Comparison of ENCODE assay signal across 2 cellular contexts in the genomic region with DNA sequence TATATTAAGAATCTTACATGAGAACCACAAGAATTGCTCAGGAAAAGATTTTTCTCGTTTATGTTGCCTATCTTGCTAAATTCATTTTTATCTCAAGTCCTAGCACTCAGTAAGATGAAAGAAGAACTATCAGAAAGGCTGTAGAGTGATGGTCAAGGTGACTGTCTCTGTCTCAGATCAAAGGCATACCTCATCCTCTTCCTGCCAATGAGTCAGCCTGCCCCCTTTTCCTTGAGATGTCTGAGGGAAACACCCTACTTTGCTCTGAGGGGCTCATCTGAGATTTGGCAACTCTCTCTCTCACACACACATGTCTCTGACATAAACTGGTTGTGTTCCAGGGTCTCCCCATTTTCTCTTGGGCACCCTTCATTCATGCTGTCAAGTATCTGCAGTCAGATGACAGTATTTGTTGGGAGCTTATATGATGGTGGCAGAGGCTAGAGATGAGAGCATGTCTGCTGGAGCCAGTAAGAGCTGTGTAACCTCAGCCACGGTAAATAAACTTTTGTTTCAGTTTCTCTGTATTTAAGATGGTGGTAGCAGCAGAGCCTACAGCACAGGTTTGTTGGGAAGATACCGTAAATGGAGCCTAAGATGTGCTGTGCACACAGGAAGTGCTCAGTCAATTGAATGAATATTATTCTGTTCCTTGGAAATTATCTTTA.
TF ChIP-seq lines count a peak whose summit lies in the region.

No MANE protein-coding gene starts in this region.

TF ChIP-seq in HCT116, 20 proteins besides CTCF, POLR2A, EP300 and RAD21:
- TF ChIP-seq, protein P1, sequence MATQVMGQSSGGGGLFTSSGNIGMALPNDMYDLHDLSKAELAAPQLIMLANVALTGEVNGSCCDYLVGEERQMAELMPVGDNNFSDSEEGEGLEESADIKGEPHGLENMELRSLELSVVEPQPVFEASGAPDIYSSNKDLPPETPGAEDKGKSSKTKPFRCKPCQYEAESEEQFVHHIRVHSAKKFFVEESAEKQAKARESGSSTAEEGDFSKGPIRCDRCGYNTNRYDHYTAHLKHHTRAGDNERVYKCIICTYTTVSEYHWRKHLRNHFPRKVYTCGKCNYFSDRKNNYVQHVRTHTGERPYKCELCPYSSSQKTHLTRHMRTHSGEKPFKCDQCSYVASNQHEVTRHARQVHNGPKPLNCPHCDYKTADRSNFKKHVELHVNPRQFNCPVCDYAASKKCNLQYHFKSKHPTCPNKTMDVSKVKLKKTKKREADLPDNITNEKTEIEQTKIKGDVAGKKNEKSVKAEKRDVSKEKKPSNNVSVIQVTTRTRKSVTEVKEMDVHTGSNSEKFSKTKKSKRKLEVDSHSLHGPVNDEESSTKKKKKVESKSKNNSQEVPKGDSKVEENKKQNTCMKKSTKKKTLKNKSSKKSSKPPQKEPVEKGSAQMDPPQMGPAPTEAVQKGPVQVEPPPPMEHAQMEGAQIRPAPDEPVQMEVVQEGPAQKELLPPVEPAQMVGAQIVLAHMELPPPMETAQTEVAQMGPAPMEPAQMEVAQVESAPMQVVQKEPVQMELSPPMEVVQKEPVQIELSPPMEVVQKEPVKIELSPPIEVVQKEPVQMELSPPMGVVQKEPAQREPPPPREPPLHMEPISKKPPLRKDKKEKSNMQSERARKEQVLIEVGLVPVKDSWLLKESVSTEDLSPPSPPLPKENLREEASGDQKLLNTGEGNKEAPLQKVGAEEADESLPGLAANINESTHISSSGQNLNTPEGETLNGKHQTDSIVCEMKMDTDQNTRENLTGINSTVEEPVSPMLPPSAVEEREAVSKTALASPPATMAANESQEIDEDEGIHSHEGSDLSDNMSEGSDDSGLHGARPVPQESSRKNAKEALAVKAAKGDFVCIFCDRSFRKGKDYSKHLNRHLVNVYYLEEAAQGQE (IDR thresholded peaks at IDR 0.05; ENCODE audit: low read depth), result no peak
- peak; percentile 20 for TF ChIP-seq TCF7L2 (IDR thresholded peaks at IDR 0.05; ENCODE audit: borderline replicate concordance, extremely low read depth, insufficient read depth, insufficient read length)

TF ChIP-seq in SK-N-SH treated with all-trans-retinoic acid at 6 μM for 48 hours, 23 proteins besides CTCF, POLR2A, EP300 and RAD21 (continued from another document):
- TF ChIP-seq, protein P2, sequence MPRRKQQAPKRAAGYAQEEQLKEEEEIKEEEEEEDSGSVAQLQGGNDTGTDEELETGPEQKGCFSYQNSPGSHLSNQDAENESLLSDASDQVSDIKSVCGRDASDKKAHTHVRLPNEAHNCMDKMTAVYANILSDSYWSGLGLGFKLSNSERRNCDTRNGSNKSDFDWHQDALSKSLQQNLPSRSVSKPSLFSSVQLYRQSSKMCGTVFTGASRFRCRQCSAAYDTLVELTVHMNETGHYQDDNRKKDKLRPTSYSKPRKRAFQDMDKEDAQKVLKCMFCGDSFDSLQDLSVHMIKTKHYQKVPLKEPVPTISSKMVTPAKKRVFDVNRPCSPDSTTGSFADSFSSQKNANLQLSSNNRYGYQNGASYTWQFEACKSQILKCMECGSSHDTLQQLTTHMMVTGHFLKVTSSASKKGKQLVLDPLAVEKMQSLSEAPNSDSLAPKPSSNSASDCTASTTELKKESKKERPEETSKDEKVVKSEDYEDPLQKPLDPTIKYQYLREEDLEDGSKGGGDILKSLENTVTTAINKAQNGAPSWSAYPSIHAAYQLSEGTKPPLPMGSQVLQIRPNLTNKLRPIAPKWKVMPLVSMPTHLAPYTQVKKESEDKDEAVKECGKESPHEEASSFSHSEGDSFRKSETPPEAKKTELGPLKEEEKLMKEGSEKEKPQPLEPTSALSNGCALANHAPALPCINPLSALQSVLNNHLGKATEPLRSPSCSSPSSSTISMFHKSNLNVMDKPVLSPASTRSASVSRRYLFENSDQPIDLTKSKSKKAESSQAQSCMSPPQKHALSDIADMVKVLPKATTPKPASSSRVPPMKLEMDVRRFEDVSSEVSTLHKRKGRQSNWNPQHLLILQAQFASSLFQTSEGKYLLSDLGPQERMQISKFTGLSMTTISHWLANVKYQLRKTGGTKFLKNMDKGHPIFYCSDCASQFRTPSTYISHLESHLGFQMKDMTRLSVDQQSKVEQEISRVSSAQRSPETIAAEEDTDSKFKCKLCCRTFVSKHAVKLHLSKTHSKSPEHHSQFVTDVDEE (CRISPR knock-in tag; IDR thresholded peaks at IDR 0.05), result no peak
- no peak for TF ChIP-seq CSDC2 (CRISPR knock-in tag; IDR thresholded peaks at IDR 0.05)
- no peak for TF ChIP-seq RARB (CRISPR knock-in tag; IDR thresholded peaks at IDR 0.05)
- TF ChIP-seq OSR1 (CRISPR knock-in tag; IDR thresholded peaks at IDR 0.05), result no peak
- TF ChIP-seq GLIS3 (CRISPR knock-in tag; IDR thresholded peaks at IDR 0.05), result no peak
- TF ChIP-seq, protein P3, sequence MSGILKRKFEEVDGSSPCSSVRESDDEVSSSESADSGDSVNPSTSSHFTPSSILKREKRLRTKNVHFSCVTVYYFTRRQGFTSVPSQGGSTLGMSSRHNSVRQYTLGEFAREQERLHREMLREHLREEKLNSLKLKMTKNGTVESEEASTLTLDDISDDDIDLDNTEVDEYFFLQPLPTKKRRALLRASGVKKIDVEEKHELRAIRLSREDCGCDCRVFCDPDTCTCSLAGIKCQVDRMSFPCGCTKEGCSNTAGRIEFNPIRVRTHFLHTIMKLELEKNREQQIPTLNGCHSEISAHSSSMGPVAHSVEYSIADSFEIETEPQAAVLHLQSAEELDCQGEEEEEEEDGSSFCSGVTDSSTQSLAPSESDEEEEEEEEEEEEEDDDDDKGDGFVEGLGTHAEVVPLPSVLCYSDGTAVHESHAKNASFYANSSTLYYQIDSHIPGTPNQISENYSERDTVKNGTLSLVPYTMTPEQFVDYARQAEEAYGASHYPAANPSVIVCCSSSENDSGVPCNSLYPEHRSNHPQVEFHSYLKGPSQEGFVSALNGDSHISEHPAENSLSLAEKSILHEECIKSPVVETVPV (CRISPR knock-in tag; IDR thresholded peaks at IDR 0.05), result no peak
- TF ChIP-seq SNAI2 (CRISPR knock-in tag; IDR thresholded peaks at IDR 0.05), result no peak
- TF ChIP-seq PPARA (CRISPR knock-in tag; IDR thresholded peaks at IDR 0.05; ENCODE audit: borderline replicate concordance), result no peak
- TF ChIP-seq ZNF8 (CRISPR knock-in tag; IDR thresholded peaks at IDR 0.05), result no peak
- TF ChIP-seq ESRRG (CRISPR knock-in tag; IDR thresholded peaks at IDR 0.05), result no peak
- no peak for TF ChIP-seq ZC3H10 (CRISPR knock-in tag; IDR thresholded peaks at IDR 0.05)
- no peak for TF ChIP-seq ISL1 (CRISPR knock-in tag; IDR thresholded peaks at IDR 0.05)
- TF ChIP-seq, protein P4, sequence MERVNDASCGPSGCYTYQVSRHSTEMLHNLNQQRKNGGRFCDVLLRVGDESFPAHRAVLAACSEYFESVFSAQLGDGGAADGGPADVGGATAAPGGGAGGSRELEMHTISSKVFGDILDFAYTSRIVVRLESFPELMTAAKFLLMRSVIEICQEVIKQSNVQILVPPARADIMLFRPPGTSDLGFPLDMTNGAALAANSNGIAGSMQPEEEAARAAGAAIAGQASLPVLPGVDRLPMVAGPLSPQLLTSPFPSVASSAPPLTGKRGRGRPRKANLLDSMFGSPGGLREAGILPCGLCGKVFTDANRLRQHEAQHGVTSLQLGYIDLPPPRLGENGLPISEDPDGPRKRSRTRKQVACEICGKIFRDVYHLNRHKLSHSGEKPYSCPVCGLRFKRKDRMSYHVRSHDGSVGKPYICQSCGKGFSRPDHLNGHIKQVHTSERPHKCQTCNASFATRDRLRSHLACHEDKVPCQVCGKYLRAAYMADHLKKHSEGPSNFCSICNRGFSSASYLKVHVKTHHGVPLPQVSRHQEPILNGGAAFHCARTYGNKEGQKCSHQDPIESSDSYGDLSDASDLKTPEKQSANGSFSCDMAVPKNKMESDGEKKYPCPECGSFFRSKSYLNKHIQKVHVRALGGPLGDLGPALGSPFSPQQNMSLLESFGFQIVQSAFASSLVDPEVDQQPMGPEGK (CRISPR knock-in tag; IDR thresholded peaks at IDR 0.05; ENCODE audit: borderline replicate concordance), result no peak
- TF ChIP-seq, protein P5, sequence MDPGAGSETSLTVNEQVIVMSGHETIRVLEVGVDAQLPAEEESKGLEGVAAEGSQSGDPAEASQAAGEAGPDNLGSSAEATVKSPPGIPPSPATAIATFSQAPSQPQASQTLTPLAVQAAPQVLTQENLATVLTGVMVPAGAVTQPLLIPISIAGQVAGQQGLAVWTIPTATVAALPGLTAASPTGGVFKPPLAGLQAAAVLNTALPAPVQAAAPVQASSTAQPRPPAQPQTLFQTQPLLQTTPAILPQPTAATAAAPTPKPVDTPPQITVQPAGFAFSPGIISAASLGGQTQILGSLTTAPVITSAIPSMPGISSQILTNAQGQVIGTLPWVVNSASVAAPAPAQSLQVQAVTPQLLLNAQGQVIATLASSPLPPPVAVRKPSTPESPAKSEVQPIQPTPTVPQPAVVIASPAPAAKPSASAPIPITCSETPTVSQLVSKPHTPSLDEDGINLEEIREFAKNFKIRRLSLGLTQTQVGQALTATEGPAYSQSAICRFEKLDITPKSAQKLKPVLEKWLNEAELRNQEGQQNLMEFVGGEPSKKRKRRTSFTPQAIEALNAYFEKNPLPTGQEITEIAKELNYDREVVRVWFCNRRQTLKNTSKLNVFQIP (CRISPR knock-in tag; IDR thresholded peaks at IDR 0.05; ENCODE audit: borderline replicate concordance, low read depth), result no peak
- TF ChIP-seq TOX (CRISPR knock-in tag; IDR thresholded peaks at IDR 0.05; ENCODE audit: borderline replicate concordance), result no peak
- TF ChIP-seq, protein P6, sequence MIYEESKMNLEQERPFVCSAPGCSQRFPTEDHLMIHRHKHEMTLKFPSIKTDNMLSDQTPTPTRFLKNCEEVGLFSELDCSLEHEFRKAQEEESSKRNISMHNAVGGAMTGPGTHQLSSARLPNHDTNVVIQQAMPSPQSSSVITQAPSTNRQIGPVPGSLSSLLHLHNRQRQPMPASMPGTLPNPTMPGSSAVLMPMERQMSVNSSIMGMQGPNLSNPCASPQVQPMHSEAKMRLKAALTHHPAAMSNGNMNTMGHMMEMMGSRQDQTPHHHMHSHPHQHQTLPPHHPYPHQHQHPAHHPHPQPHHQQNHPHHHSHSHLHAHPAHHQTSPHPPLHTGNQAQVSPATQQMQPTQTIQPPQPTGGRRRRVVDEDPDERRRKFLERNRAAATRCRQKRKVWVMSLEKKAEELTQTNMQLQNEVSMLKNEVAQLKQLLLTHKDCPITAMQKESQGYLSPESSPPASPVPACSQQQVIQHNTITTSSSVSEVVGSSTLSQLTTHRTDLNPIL (CRISPR knock-in tag; IDR thresholded peaks at IDR 0.05; ENCODE audit: low read depth), result no peak
- no peak for TF ChIP-seq ZFP3 (CRISPR knock-in tag; IDR thresholded peaks at IDR 0.05)
- TF ChIP-seq BACH2 (CRISPR knock-in tag; IDR thresholded peaks at IDR 0.05; ENCODE audit: borderline replicate concordance), result no peak
